ENCODE assay signal across 14 cellular contexts in genomic region chr13:20465218-20465879, GRCh38.
DNase-seq lines count a peak whose midpoint lies in the region; ATAC-seq, FAIRE-seq and TF ChIP-seq lines count a peak whose summit lies in the region.
"Had no signal": no experiment of that assay in that cellular context is flagged by ENCODE, and none has a peak within 500 bp of the region (broad histone marks: within the 10 kb centered on the region; RNA-seq: fewer than 3 reads in every experiment).

No MANE protein-coding gene starts in this region.

- peak overlapping the region; percentile 17 for H3K4me3 ChIP-seq in choroid plexus epithelial cell (ENCODE audit: low read depth, low read length)

- TF ChIP-seq CTCF in choroid plexus epithelial cell (conservative IDR thresholded peaks at IDR 0.05; ENCODE audit: low read depth, low read length): no peak

- no peak for FAIRE-seq in frontal cortex (lab: Jason Lieb, UNC)
- FAIRE-seq: D721Med had no signal

- DNase-seq in DMS 273 (lab: John Stamatoyannopoulos, UW; ENCODE audit: unreplicated experiment) (peak; percentile 43), DMS 273 treated with DMSO at 0.1 percent for 48 hours (lab: John Stamatoyannopoulos, UW) (no peak), choroid plexus epithelial cell (ENCODE audit: low read depth) (no peak), left lobe of liver (ENCODE audit: low spot score) (no peak), smooth muscle cell of the brain vasculature (ENCODE audit: low read depth, low spot score) (peak; percentile 52), frontal cortex (ENCODE audit: low spot score in 2 of 2) (no peak), SKM-1 treated with dmso at 0.1 percent for 144 hours (lab: John Stamatoyannopoulos, UW; ENCODE audit: unreplicated experiment) (no peak)
- no peak for DNase-seq in stimulated activated CD4-positive, alpha-beta T cell treated with anti-CD3 and anti-CD28 coated beads, Interleukin-12 subunit alpha, Interleukin-12 subunit beta, amount 100 ng/mL, for 4 hours
- DNase-seq: activated CD8-positive, alpha-beta memory T cell treated with anti-CD3 and anti-CD28 coated beads for 24 hours; hippocampal formation; NCI-H774; stimulated activated naive B cell treated with anti-CD40 and anti-IgM and Interleukin-4, amounts not matched to agents 10 μg/mL and 1 μg/mL and 100 μg/mL, for 72 hours; T-helper 1 cell had no signal

- peak; percentile 61 for ATAC-seq in left lobe of liver
- ATAC-seq: stimulated activated naive B cell treated with anti-CD40 and anti-IgM and Interleukin-4, amounts not matched to agents 10 μg/mL and 1 μg/mL and 100 μg/mL, for 72 hours had no signal

Comparison
In these comparisons a context has a peak if more than half of its experiments do, and no peak if none do; other contexts are left out.
1. DNase-seq: peak in DMS 273 (single experiment) and smooth muscle cell of the brain vasculature (single experiment); none in DMS 273 treated with DMSO at 0.1 percent for 48 hours (single experiment), choroid plexus epithelial cell (single experiment), left lobe of liver (single experiment), frontal cortex (0 of 2), SKM-1 treated with dmso at 0.1 percent for 144 hours (single experiment) and stimulated activated CD4-positive, alpha-beta T cell treated with anti-CD3 and anti-CD28 coated beads, Interleukin-12 subunit alpha, Interleukin-12 subunit beta, amount 100 ng/mL, for 4 hours (single experiment).